In genomic region chr2:194087569-194087968, GRCh38 we compare ENCODE assay signal across 18 cellular contexts.
DNase-seq lines count a peak whose midpoint lies in the region; ATAC-seq and TF ChIP-seq lines count a peak whose summit lies in the region.
"Had no signal": no experiment of that assay in that cellular context is flagged by ENCODE, and none has a peak within 500 bp of the region (broad histone marks: within the 10 kb centered on the region; RNA-seq: fewer than 3 reads in every experiment).

No MANE protein-coding gene starts in this region.

- no peaks in the 10 kb centered on the region for H3K9me2 ChIP-seq in HCT116 (ENCODE audit: insufficient read depth)

- ATAC-seq in HCT116: no peak
- ATAC-seq in naive thymus-derived CD4-positive, alpha-beta T cell: no peak
- ATAC-seq: activated CD4-positive, CD25-positive, alpha-beta regulatory T cell treated with anti-CD3 and anti-CD28 coated beads, Interleukin-2, amount 50 U/mL, for 24 hours; pancreas had no signal

- no peak for TF ChIP-seq CTCF in HCT116 (IDR thresholded peaks at IDR 0.05 in 2 of 3, conservative IDR thresholded peaks at IDR 0.05 in 1 of 3; ENCODE audit: borderline replicate concordance in 1 of 3, insufficient read depth in 1 of 3, low read depth in 2 of 3, low read length in 2 of 3)

- H4K20me1 ChIP-seq in HCT116 (ENCODE audit: insufficient read depth): no peaks in the 10 kb centered on the region

- peak; percentile 79 for DNase-seq in COR-L47 (lab: John Stamatoyannopoulos, UW)
- DNase-seq in HCT116 (ENCODE audit: low read depth, low spot score): no peak
- DNase-seq in SK-N-MC (ENCODE audit: low read depth, low spot score): no peak
- peak; percentile 28 for DNase-seq in iris pigment epithelial cell (ENCODE audit: low read depth)
- DNase-seq in naive thymus-derived CD4-positive, alpha-beta T cell: no peak
- DNase-seq in posterior cingulate gyrus: no peak
- DNase-seq in SIG-M5 treated with dmso at 0.1 percent for 504 hours (lab: John Stamatoyannopoulos, UW; ENCODE audit: unreplicated experiment): no peak
- no peak for DNase-seq in stimulated activated CD4-positive, alpha-beta T cell treated with anti-CD3 and anti-CD28 coated beads, Interleukin-4, amount 100 ng/mL, for 4 hours
- DNase-seq: NCI-H226; pancreas; SHP77 treated with DMSO at 0.1 percent for 48 hours; sigmoid colon; stimulated activated CD4-positive, alpha-beta T cell treated with anti-CD3 and anti-CD28 coated beads, Interleukin-2, amount 100 ng/mL, for 24 hours had no signal

- peaks cover 0 to 3% (median 0%) of the 10 kb centered on the region in 11 donors for H3K9me3 Mint-ChIP-seq in naive thymus-derived CD4-positive, alpha-beta T cell
- H3K9me3 Mint-ChIP-seq: activated T-helper 1 cell treated with anti-CD3 and anti-CD28 coated beads, Interleukin-12 subunit alpha, Interleukin-12 subunit beta, Interleukin-2, Interleukin-4 antibody, amounts not matched to agents 30 ng/mL and 10 ng/mL and 1 ng/mL, durations not matched to agents 14 hours and 24 hours and 36 hours; T-helper 2 cell treated with Interferon-gamma antibody and Interleukin-4, amounts not matched to agents 5 μg/mL and 100 μg/mL, for 36 hours had no signal

- peak overlapping the region; percentile 23 for H2AFZ ChIP-seq in HCT116 (ENCODE audit: low read depth, low read length, poor library complexity, severe bottlenecking)

- TF ChIP-seq RAD21 in HCT116 (IDR thresholded peaks at IDR 0.05; ENCODE audit: low read depth): no peak

- H3K4me3 ChIP-seq in HCT116 (replicated peaks in 1 of 2; ENCODE audit: low read depth in 1 of 2, low read length in 2 of 2): no peak overlapping the region
- H3K4me3 ChIP-seq in SK-N-MC: no peak overlapping the region; the same call in 1 of the 2 replicates
- no peak overlapping the region for H3K4me3 ChIP-seq in naive thymus-derived CD4-positive, alpha-beta T cell (ENCODE audit: low read length)
- H3K4me3 ChIP-seq: esophagus muscularis mucosa, HAP-1, pancreas, sigmoid colon had no signal

- no peak overlapping the region for H3K4me2 ChIP-seq in HCT116 (ENCODE audit: low read length)

- H3K27ac Mint-ChIP-seq in naive thymus-derived CD4-positive, alpha-beta T cell: no peak overlapping the region
- H3K27ac Mint-ChIP-seq: activated T-helper 1 cell treated with anti-CD3 and anti-CD28 coated beads, Interleukin-12 subunit alpha, Interleukin-12 subunit beta, Interleukin-2, Interleukin-4 antibody, amounts not matched to agents 30 ng/mL and 10 ng/mL and 1 ng/mL, durations not matched to agents 14 hours and 24 hours and 36 hours; T-helper 2 cell treated with Interferon-gamma antibody and Interleukin-4, amounts not matched to agents 5 μg/mL and 100 μg/mL, for 36 hours had no signal

- H3K36me3 ChIP-seq in HCT116 (ENCODE audit: control insufficient read depth in 1 of 2, insufficient read depth in 2 of 2, low read length in 2 of 2) (no peaks in the 10 kb centered on the region), SK-N-MC (ENCODE audit: insufficient read depth, low read length) (no peaks in the 10 kb centered on the region)
- H3K36me3 ChIP-seq in naive thymus-derived CD4-positive, alpha-beta T cell (ENCODE audit: control insufficient read depth in 2 of 3, insufficient read depth in 3 of 3, low read length in 3 of 3): no peaks in the 10 kb centered on the region
- H3K36me3 ChIP-seq: esophagus muscularis mucosa, HAP-1, pancreas, sigmoid colon had no signal

- RAD21 ChIA-PET in HCT116 (lab: Charles Lee; ENCODE audit: low non-redundant PET in 1 of 2, low total read pairs in 2 of 2, uncharacterized antibody in 2 of 2, unreplicated experiment in 2 of 2): no interaction called here

- POLR2A ChIA-PET in HCT116 (lab: Charles Lee): no interaction called here
- POLR2A ChIA-PET in naive thymus-derived CD4-positive, alpha-beta T cell (lab: Charles Lee): no interaction called here

- no peaks in the 10 kb centered on the region for H3K36me3 Mint-ChIP-seq in naive thymus-derived CD4-positive, alpha-beta T cell

- CTCF ChIA-PET in HCT116 (lab: Charles Lee): no interaction called here
- CTCF ChIA-PET in naive thymus-derived CD4-positive, alpha-beta T cell (lab: Charles Lee): interaction anchor here (0.6 kb wide), 1 partner anchor 17 kb away, joined by 3 read pairs; no protein-coding TSS in a partner anchor

- H3K79me2 ChIP-seq in HCT116 (ENCODE audit: insufficient read depth, low read length): no peaks in the 10 kb centered on the region

- no peaks in the 10 kb centered on the region for H3K4me1 ChIP-seq in HCT116 (ENCODE audit: control insufficient read depth in 1 of 2, insufficient read depth in 2 of 2, low read length in 2 of 2)
- no peaks in the 10 kb centered on the region for H3K4me1 ChIP-seq in naive thymus-derived CD4-positive, alpha-beta T cell (ENCODE audit: control insufficient read depth in 2 of 2, insufficient read depth in 2 of 2, low read length in 2 of 2)
- H3K4me1 ChIP-seq: esophagus muscularis mucosa, pancreas, sigmoid colon had no signal

- H3K4me1 Mint-ChIP-seq in naive thymus-derived CD4-positive, alpha-beta T cell: no peaks in the 10 kb centered on the region

- no peaks in the 10 kb centered on the region for H3K27me3 Mint-ChIP-seq in naive thymus-derived CD4-positive, alpha-beta T cell

- H3K27ac ChIP-seq in HCT116 (ENCODE audit: low read depth, low read length) (no peak overlapping the region), SK-N-MC (peak overlapping the region; percentile 4; the same call in 1 of the 2 replicates)
- no peak overlapping the region for H3K27ac ChIP-seq in naive thymus-derived CD4-positive, alpha-beta T cell (ENCODE audit: low read depth, low read length)
- H3K27ac ChIP-seq: esophagus muscularis mucosa, pancreas, sigmoid colon had no signal

- intact Hi-C loops in HCT116 (cut with micrococcal nuclease): no loop called here
- intact Hi-C loops in naive thymus-derived CD4-positive, alpha-beta T cell (cut with micrococcal nuclease): no loop called here
- intact Hi-C loops in posterior cingulate gyrus (cut with DNase I): no loop called here

- no peaks in the 10 kb centered on the region for H3K27me3 ChIP-seq in HCT116 (ENCODE audit: insufficient read depth, low read length)
- no peaks in the 10 kb centered on the region for H3K27me3 ChIP-seq in naive thymus-derived CD4-positive, alpha-beta T cell (ENCODE audit: control insufficient read depth in 2 of 2, insufficient read depth in 2 of 2, low read length in 2 of 2)
- H3K27me3 ChIP-seq: esophagus muscularis mucosa, pancreas, sigmoid colon had no signal

- no peak overlapping the region for H3K9ac ChIP-seq in HCT116 (ENCODE audit: low read length)
- no peak overlapping the region for H3K9ac ChIP-seq in SK-N-MC (ENCODE audit: insufficient read length)

- H3K9me3 ChIP-seq in HCT116 (ENCODE audit: control insufficient read depth in 1 of 2, insufficient read depth in 1 of 2, low read depth in 1 of 2, low read length in 2 of 2): peaks cover 0 to 4% of the 10 kb centered on the region in 2 experiments; a peak in 1 of 4 replicates
- H3K9me3 ChIP-seq in SK-N-MC (ENCODE audit: low read depth, low read length): no peaks in the 10 kb centered on the region
- no peaks in the 10 kb centered on the region for H3K9me3 ChIP-seq in naive thymus-derived CD4-positive, alpha-beta T cell (ENCODE audit: control insufficient read depth in 2 of 3, low read length in 3 of 3)
- H3K9me3 ChIP-seq: esophagus muscularis mucosa, HAP-1, pancreas, sigmoid colon had no signal

- no peak for TF ChIP-seq POLR2A in HCT116 (IDR thresholded peaks at IDR 0.05; ENCODE audit: borderline replicate concordance, extremely low read depth, insufficient read depth, insufficient read length)

- BruUV-seq in HCT116 (replicated peaks; lab: Mats Ljungman, UMichigan): no TSS peak

- H3K4me3 Mint-ChIP-seq in naive thymus-derived CD4-positive, alpha-beta T cell: no peak overlapping the region
- H3K4me3 Mint-ChIP-seq: activated T-helper 1 cell treated with anti-CD3 and anti-CD28 coated beads, Interleukin-12 subunit alpha, Interleukin-12 subunit beta, Interleukin-2, Interleukin-4 antibody, amounts not matched to agents 30 ng/mL and 10 ng/mL and 1 ng/mL, durations not matched to agents 14 hours and 24 hours and 36 hours; T-helper 2 cell treated with Interferon-gamma antibody and Interleukin-4, amounts not matched to agents 5 μg/mL and 100 μg/mL, for 36 hours had no signal

TF ChIP-seq in HCT116, 20 proteins besides CTCF, POLR2A, EP300 and RAD21:
- no peak for TF ChIP-seq FOSL1 (IDR thresholded peaks at IDR 0.05; ENCODE audit: low read depth)
- TF ChIP-seq EGR1 (IDR thresholded peaks at IDR 0.05; ENCODE audit: low read depth): no peak
- TF ChIP-seq ZNF274 (IDR thresholded peaks at IDR 0.05; ENCODE audit: low read depth, low read length): no peak
- no peak for TF ChIP-seq ZBTB33 (IDR thresholded peaks at IDR 0.05; ENCODE audit: extremely low read depth, insufficient replicate concordance, low read length)
- no peak for TF ChIP-seq CEBPB (IDR thresholded peaks at IDR 0.05; ENCODE audit: low read depth)
- no peak for TF ChIP-seq SP1 (IDR thresholded peaks at IDR 0.05; ENCODE audit: low read depth)

Comparison
In these comparisons a context has a peak if more than half of its experiments do, and no peak if none do; other contexts are left out.
1. DNase-seq: peak in COR-L47 (single experiment) and iris pigment epithelial cell (single experiment); none in HCT116 (single experiment), SK-N-MC (single experiment), naive thymus-derived CD4-positive, alpha-beta T cell (0 of 9), posterior cingulate gyrus (0 of 10), SIG-M5 treated with dmso at 0.1 percent for 504 hours (single experiment) and stimulated activated CD4-positive, alpha-beta T cell treated with anti-CD3 and anti-CD28 coated beads, Interleukin-4, amount 100 ng/mL, for 4 hours (0 of 2).